Comparison of ENCODE assay signal across 8 cellular contexts in the genomic region with DNA sequence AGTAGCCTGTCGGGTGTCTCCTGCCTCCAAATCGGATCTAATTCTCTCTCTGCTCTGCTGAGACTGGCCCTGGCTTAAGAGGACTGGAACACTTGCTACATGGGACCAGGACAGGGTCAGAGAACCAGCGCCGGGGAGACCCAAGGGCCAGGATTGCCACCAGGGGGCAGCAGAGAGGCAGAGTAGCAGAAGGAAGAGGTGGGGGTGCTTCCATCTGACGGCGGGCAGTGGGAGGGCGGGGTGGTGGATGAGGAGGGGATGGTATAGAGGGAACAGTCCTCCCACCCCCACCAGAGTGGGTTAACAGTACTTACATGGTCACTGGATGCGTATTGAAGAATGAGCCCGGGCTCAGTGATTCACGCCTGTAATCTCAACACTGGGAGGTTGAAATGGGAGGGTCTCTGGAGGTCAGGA. TPM values are rescaled to one million over a fixed set of nuclear protein-coding genes. Genes with fewer than 3 reads are reported as not detected.
DNase-seq lines count a peak whose midpoint lies in the region; ATAC-seq and TF ChIP-seq lines count a peak whose summit lies in the region.

No MANE protein-coding gene starts in this region.

- no peaks in the 10 kb centered on the region for H3K4me1 ChIP-seq in lower lobe of right lung

- ATAC-seq in lower lobe of right lung = peak; percentile 83 to 90
- no peak for ATAC-seq in GM18873 (IDR thresholded peaks at IDR 0.05; ENCODE audit: low FRiP score, unreplicated experiment)

- H3K36me3 ChIP-seq in lower lobe of right lung = peaks cover 15% of the 10 kb centered on the region

- H3K4me3 ChIP-seq in lower lobe of right lung = no peak overlapping the region

- H3K27ac ChIP-seq in lower lobe of right lung = no peak overlapping the region

- no peaks in the 10 kb centered on the region for H3K27me3 ChIP-seq in lower lobe of right lung (ENCODE audit: low read depth)

- intact Hi-C loops in lower lobe of right lung (cut with DNase I) = no loop called here

- peak; percentile 81 for TF ChIP-seq CTCF in lower lobe of right lung (IDR thresholded peaks at IDR 0.05)

- DNase-seq in SKM-1 treated with dmso at 0.1 percent for 144 hours (lab: John Stamatoyannopoulos, UW; ENCODE audit: unreplicated experiment) = peak; percentile 27
- no peak for DNase-seq in SKM-1 (lab: John Stamatoyannopoulos, UW; ENCODE audit: unreplicated experiment)
- peak; percentile 30 for DNase-seq in NCI-H2196 treated with DMSO at 0.1 percent for 48 hours (lab: John Stamatoyannopoulos, UW; ENCODE audit: unreplicated experiment)
- peak; percentile 82 to 84 for DNase-seq in activated CD4-positive, alpha-beta T cell treated with anti-CD3 and anti-CD28 coated beads, Interleukin-2, amount 50 U/mL, for 4 hours
- peak; percentile 45 to 76 for DNase-seq in dermis microvascular lymphatic vessel endothelial cell (ENCODE audit: low read depth in 2 of 2)
- DNase-seq in lower lobe of right lung = peak; percentile 90
- DNase-seq in stimulated activated CD8-positive, alpha-beta memory T cell treated with anti-CD3 and anti-CD28 coated beads, Interleukin-12 subunit alpha, Interleukin-12 subunit beta, amount 100 ng/mL, for 4 hours (ENCODE audit: low read depth) = peak; percentile 58

- peaks cover 4% of the 10 kb centered on the region for H3K9me3 ChIP-seq in lower lobe of right lung

RNA-seq across cellular contexts. Expression of gene SELENOW, which starts 11.9 kb away (rescaled TPM):
- 200 and 277 TPM in 2 replicates for total RNA-seq in dermis microvascular lymphatic vessel endothelial cell
- 247 TPM for total RNA-seq in lower lobe of right lung

RNA-seq across cellular contexts. Expression of gene TPRX1, which starts 13.9 kb away (rescaled TPM):
- not detected in 2 replicates for total RNA-seq in dermis microvascular lymphatic vessel endothelial cell
- total RNA-seq in lower lobe of right lung = not detected

RNA-seq across cellular contexts. Expression of gene CRX, which starts 31.3 kb away (rescaled TPM):
- total RNA-seq in dermis microvascular lymphatic vessel endothelial cell (not detected in 2 replicates), lower lobe of right lung (not detected)

RNA-seq across cellular contexts. Expression of gene NOP53, which starts 45.1 kb away (rescaled TPM):
- 71.5 and 106 TPM in 2 replicates for total RNA-seq in dermis microvascular lymphatic vessel endothelial cell
- 282 TPM for total RNA-seq in lower lobe of right lung
